Comparison of ENCODE assay signal across 8 cellular contexts in the genomic region with DNA sequence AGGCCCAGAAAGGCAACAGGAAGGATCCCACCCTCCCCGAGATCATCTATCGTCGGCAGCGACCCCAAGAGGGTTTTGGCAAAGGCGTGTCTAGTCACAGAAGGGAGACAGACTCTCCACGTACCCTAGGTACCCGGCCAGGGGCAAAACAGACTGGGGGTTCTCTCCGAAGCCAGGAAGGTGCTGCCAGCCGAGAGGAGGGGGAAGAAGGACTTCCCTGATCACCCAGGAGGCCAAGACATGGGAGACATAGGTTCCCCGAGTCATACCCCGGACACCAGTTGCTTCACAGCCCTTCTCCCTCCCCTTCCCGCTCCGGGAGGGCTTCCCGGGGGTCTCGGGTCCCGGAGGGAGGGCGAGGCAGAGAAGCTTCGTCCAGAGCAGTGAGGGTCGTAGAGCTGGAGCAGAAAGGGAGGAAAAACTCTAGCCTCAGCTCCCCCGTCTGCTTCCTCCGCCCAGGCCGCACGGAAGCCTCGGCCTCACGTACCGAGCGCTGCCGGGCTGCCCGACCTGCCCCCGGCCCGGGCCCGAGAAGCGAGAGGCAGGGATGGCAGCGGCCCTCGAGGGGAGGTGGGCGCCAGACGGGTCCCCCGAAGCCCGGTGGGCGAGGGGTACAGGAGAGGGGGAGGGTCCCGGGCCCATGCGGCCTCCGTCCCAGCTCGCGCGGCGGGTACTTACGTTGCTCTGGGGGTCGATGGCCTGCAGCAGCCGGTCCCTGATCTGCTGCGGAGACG. TPM values are rescaled to one million over a fixed set of nuclear protein-coding genes. Genes with fewer than 3 reads are reported as not detected.
DNase-seq lines count a peak whose midpoint lies in the region; ATAC-seq and TF ChIP-seq lines count a peak whose summit lies in the region.

No MANE protein-coding gene starts in this region.

- DNase-seq in GM12865 (ENCODE audit: low read depth): no peak
- DNase-seq in activated naive CD4-positive, alpha-beta T cell treated with anti-CD3 and anti-CD28 coated beads for 36 hours: peak; percentile 32
- peak; percentile 22 to 78 (median 71) for DNase-seq in right cardiac atrium
- DNase-seq in GM10266 (ENCODE audit: extremely low spot score): no peak
- DNase-seq in NCI-H1048 (lab: John Stamatoyannopoulos, UW): no peak
- no peak for DNase-seq in G401 (ENCODE audit: low spot score)

- H3K9me3 ChIP-seq in right cardiac atrium (ENCODE audit: control insufficient read depth, low read length) (no peaks in the 10 kb centered on the region), skeletal muscle tissue (ENCODE audit: control insufficient read depth in 3 of 3, low read length in 3 of 3) (no peaks in the 10 kb centered on the region)

- TF ChIP-seq RAD21 in Ishikawa (IDR thresholded peaks at IDR 0.05; ENCODE audit: low read depth): no peak

- TF ChIP-seq CTCF in GM12865 (IDR thresholded peaks at IDR 0.05; ENCODE audit: insufficient read depth, low read depth, low read length, missing control alignments) (no peak), GM10266 (IDR thresholded peaks at IDR 0.05; ENCODE audit: control insufficient read depth, insufficient read depth, low read depth, missing control alignments) (no peak)

- peak; percentile 1 to 2 for ATAC-seq in right cardiac atrium

- peak overlapping the region; percentile 83 for H3K4me3 ChIP-seq in GM12865 (ENCODE audit: low read depth, low read length)
- H3K4me3 ChIP-seq in right cardiac atrium (ENCODE audit: low read length): peak overlapping the region; percentile 96
- peak overlapping the region; percentile 89 to 90 (median 89) for H3K4me3 ChIP-seq in skeletal muscle tissue (ENCODE audit: low read length in 3 of 3)

- H3K27ac ChIP-seq in right cardiac atrium (ENCODE audit: low read length) (no peak overlapping the region), skeletal muscle tissue (ENCODE audit: low read depth, low read length) (peak overlapping the region; percentile 95)

- CTCF ChIA-PET in activated naive CD4-positive, alpha-beta T cell treated with anti-CD3 and anti-CD28 coated beads for 36 hours (lab: Charles Lee): interaction anchor here (1.3 to 1.4 kb wide), 2 partner anchors 43 to 92 kb away, joined by 3 read pairs; no protein-coding TSS in a partner anchor

- H3K36me3 ChIP-seq in skeletal muscle tissue (ENCODE audit: control insufficient read depth in 3 of 3, insufficient read depth in 3 of 3, low read length in 3 of 3): peaks cover 0 to 22% (median 15%) of the 10 kb centered on the region in 3 donors

- H3K27ac Mint-ChIP-seq in activated naive CD4-positive, alpha-beta T cell treated with anti-CD3 and anti-CD28 coated beads for 36 hours: peak overlapping the region; percentile 81

- H3K9ac ChIP-seq in skeletal muscle tissue (ENCODE audit: low read depth in 1 of 3, low read length in 3 of 3): peak overlapping the region; percentile 96 to 97 (median 97)

- peak overlapping the region; percentile 91 for H3K4me3 Mint-ChIP-seq in activated naive CD4-positive, alpha-beta T cell treated with anti-CD3 and anti-CD28 coated beads for 36 hours

- no peaks in the 10 kb centered on the region for H3K9me3 Mint-ChIP-seq in activated naive CD4-positive, alpha-beta T cell treated with anti-CD3 and anti-CD28 coated beads for 36 hours

- intact Hi-C loops in activated naive CD4-positive, alpha-beta T cell treated with anti-CD3 and anti-CD28 coated beads for 36 hours (cut with micrococcal nuclease): no loop called here
- intact Hi-C loops in right cardiac atrium (cut with DNase I): loop anchor here in 2 of 4 donors (5.0 to 10.0 kb wide), 2 partner anchors 53 to 55 kb away; a partner anchor contains a TSS

- no peaks in the 10 kb centered on the region for H3K27me3 Mint-ChIP-seq in activated naive CD4-positive, alpha-beta T cell treated with anti-CD3 and anti-CD28 coated beads for 36 hours (ENCODE audit: low read depth)

- WGBS in right cardiac atrium: under 1% methylated on average over 52 of the region's 52 CpGs

- H3K27me3 ChIP-seq in right cardiac atrium (ENCODE audit: control insufficient read depth, insufficient read depth): no peaks in the 10 kb centered on the region
- H3K27me3 ChIP-seq in skeletal muscle tissue (ENCODE audit: control insufficient read depth in 3 of 3, insufficient read depth in 3 of 3, low read length in 3 of 3): no peaks in the 10 kb centered on the region

- H3K36me3 Mint-ChIP-seq in activated naive CD4-positive, alpha-beta T cell treated with anti-CD3 and anti-CD28 coated beads for 36 hours (ENCODE audit: low read depth): peaks cover 14% of the 10 kb centered on the region

- no peak for TF ChIP-seq EP300 in Ishikawa (IDR thresholded peaks at IDR 0.05; ENCODE audit: borderline replicate concordance)

- H3K4me1 ChIP-seq in right cardiac atrium (ENCODE audit: control insufficient read depth, insufficient read depth, low read length) (peaks cover 4% of the 10 kb centered on the region), skeletal muscle tissue (ENCODE audit: control insufficient read depth in 3 of 3, insufficient read depth in 3 of 3, low read length in 3 of 3) (peaks cover 47 to 63% (median 48%) of the 10 kb centered on the region in 3 donors)

- peaks cover 47% of the 10 kb centered on the region for H3K4me1 Mint-ChIP-seq in activated naive CD4-positive, alpha-beta T cell treated with anti-CD3 and anti-CD28 coated beads for 36 hours (ENCODE audit: low read depth)

- in situ Hi-C loops in G401 (cut with HindIII; ENCODE audit: low sequenced_read_pairs): no loop called here

TF ChIP-seq in Ishikawa, 13 proteins besides CTCF, POLR2A, EP300 and RAD21:
- no peak for TF ChIP-seq EGR1 (IDR thresholded peaks at IDR 0.05)
- no peak for TF ChIP-seq TAF1 (IDR thresholded peaks at IDR 0.05; ENCODE audit: low read depth)
- no peak for TF ChIP-seq TEAD4 (IDR thresholded peaks at IDR 0.05)
- TF ChIP-seq, protein P1, sequence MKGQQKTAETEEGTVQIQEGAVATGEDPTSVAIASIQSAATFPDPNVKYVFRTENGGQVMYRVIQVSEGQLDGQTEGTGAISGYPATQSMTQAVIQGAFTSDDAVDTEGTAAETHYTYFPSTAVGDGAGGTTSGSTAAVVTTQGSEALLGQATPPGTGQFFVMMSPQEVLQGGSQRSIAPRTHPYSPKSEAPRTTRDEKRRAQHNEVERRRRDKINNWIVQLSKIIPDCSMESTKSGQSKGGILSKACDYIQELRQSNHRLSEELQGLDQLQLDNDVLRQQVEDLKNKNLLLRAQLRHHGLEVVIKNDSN (IDR thresholded peaks at IDR 0.05): no peak
- TF ChIP-seq, protein P2, sequence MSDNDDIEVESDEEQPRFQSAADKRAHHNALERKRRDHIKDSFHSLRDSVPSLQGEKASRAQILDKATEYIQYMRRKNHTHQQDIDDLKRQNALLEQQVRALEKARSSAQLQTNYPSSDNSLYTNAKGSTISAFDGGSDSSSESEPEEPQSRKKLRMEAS (IDR thresholded peaks at IDR 0.05): 0 out of 2 replicates have a peak, but pooled peaks have one; percentile 33
- TF ChIP-seq CREB1 (IDR thresholded peaks at IDR 0.05; ENCODE audit: low read depth): no peak
- TF ChIP-seq ZBTB7A (IDR thresholded peaks at IDR 0.05; ENCODE audit: low read depth): no peak; the same call in 1 of the 2 replicates
- 0 out of 2 replicates have a peak, but pooled peaks have one; percentile 41 for TF ChIP-seq YY1 (IDR thresholded peaks at IDR 0.05; ENCODE audit: low read depth)
TF ChIP-seq in Ishikawa: peak in this region for 2.

RNA-seq across cellular contexts. Expression of a gene that starts 0.6 kb away (rescaled TPM):
- total RNA-seq in activated naive CD4-positive, alpha-beta T cell treated with anti-CD3 and anti-CD28 coated beads for 36 hours: 10 to 100 TPM; 11.3 to 11.9 TPM
- total RNA-seq in right cardiac atrium: 1 to 10 TPM; 5.3 to 6.1 (median 5.6) TPM
- polyA plus RNA-seq in right cardiac atrium: 4.5 TPM
- total RNA-seq in skeletal muscle tissue: 2.6 TPM
- total RNA-seq in G401 (2014; rRNA removed; shearing (Covaris generic)): 10.7 and 13.6 TPM in 2 replicates

RNA-seq across cellular contexts. Expression of a gene that starts 32.6 kb away (rescaled TPM):
- total RNA-seq in activated naive CD4-positive, alpha-beta T cell treated with anti-CD3 and anti-CD28 coated beads for 36 hours: 10 to 100 TPM; 51.0 to 59.2 TPM
- total RNA-seq in right cardiac atrium: 10 to 100 TPM; 42.7 to 54.3 (median 45.9) TPM
- 62.6 TPM for polyA plus RNA-seq in right cardiac atrium
- total RNA-seq in skeletal muscle tissue: 48.0 TPM
- total RNA-seq in G401 (2014; rRNA removed; shearing (Covaris generic)): 116 and 118 TPM in 2 replicates

RNA-seq across cellular contexts. Expression of a gene that starts 33.6 kb away (rescaled TPM):
- under 1 TPM; 0.49 to 0.83 TPM for total RNA-seq in activated naive CD4-positive, alpha-beta T cell treated with anti-CD3 and anti-CD28 coated beads for 36 hours
- total RNA-seq in right cardiac atrium (10 to 100 TPM in 3 of 4 donors, 1 to 10 TPM in 1; 6.8 to 17.0 (median 14.0) TPM), skeletal muscle tissue (129 TPM)
- 13.5 TPM for polyA plus RNA-seq in right cardiac atrium
- total RNA-seq in G401 (2014; rRNA removed; shearing (Covaris generic)): 0.86 and 0.95 TPM in 2 replicates

RNA-seq across cellular contexts. Expression of a gene that starts 55.1 kb away (rescaled TPM):
- 10 to 100 TPM; 21.7 to 22.1 TPM for total RNA-seq in activated naive CD4-positive, alpha-beta T cell treated with anti-CD3 and anti-CD28 coated beads for 36 hours
- 10 to 100 TPM; 21.0 to 26.6 (median 25.8) TPM for total RNA-seq in right cardiac atrium
- polyA plus RNA-seq in right cardiac atrium: 21.3 TPM
- 16.2 TPM for total RNA-seq in skeletal muscle tissue
- 25.0 and 25.7 TPM in 2 replicates for total RNA-seq in G401 (2014; rRNA removed; shearing (Covaris generic))

Comparison
In these comparisons a context has a peak if more than half of its experiments do, and no peak if none do; other contexts are left out.
1. DNase-seq: peak in activated naive CD4-positive, alpha-beta T cell treated with anti-CD3 and anti-CD28 coated beads for 36 hours (single experiment) and right cardiac atrium (3 of 3); none in GM12865 (single experiment), GM10266 (single experiment), NCI-H1048 (single experiment) and G401 (single experiment).
2. Peak in every context shown above with its lines, with median percentiles within 50 percentile points of each other: H3K4me3 ChIP-seq.